ENCODE assay signal across 8 cellular contexts in genomic region chr2:54572636-54573531, GRCh38.
A peak's percentile ranks its signal among the peaks of the same experiment; 100 is the strongest.
DNase-seq lines count a peak whose midpoint lies in the region; ATAC-seq and TF ChIP-seq lines count a peak whose summit lies in the region.

No MANE protein-coding gene starts in this region.

- H3K9ac ChIP-seq in parathyroid adenoma, result no peak overlapping the region

- H3K36me3 Mint-ChIP-seq in T-helper 2 cell treated with Interferon-gamma antibody and Interleukin-4, amounts not matched to agents 5 μg/mL and 100 μg/mL, for 36 hours (ENCODE audit: low read depth), result peaks cover 31% of the 10 kb centered on the region

- H3K4me3 Mint-ChIP-seq in T-helper 2 cell treated with Interferon-gamma antibody and Interleukin-4, amounts not matched to agents 5 μg/mL and 100 μg/mL, for 36 hours, result peak overlapping the region; percentile 82

- H3K4me1 Mint-ChIP-seq in T-helper 2 cell treated with Interferon-gamma antibody and Interleukin-4, amounts not matched to agents 5 μg/mL and 100 μg/mL, for 36 hours (ENCODE audit: low read depth), result peaks cover 86% of the 10 kb centered on the region

- peaks cover 45% of the 10 kb centered on the region for H3K79me2 ChIP-seq in parathyroid adenoma

- DNase-seq in T-helper 2 cell treated with Interferon-gamma antibody and Interleukin-4, amounts not matched to agents 5 μg/mL and 100 μg/mL, for 36 hours (ENCODE audit: low spot score), result peak; percentile 77
- peak in 2 of 3 donors; percentile 25 to 50 for DNase-seq in effector memory CD4-positive, alpha-beta T cell
- DNase-seq in germinal center (ENCODE audit: low spot score) (no peak), cerebellum (ENCODE audit: low spot score) (no peak)

- peak overlapping the region; percentile 92 for H3K27ac Mint-ChIP-seq in T-helper 2 cell treated with Interferon-gamma antibody and Interleukin-4, amounts not matched to agents 5 μg/mL and 100 μg/mL, for 36 hours

- peak overlapping the region; percentile 32 for H3K4me2 ChIP-seq in parathyroid adenoma (ENCODE audit: low read length)

- peak; percentile 23 for TF ChIP-seq POLR2A in GM19099 (IDR thresholded peaks at IDR 0.05; ENCODE audit: extremely low read depth, insufficient read length, low read depth)

- H3K9me3 Mint-ChIP-seq in T-helper 2 cell treated with Interferon-gamma antibody and Interleukin-4, amounts not matched to agents 5 μg/mL and 100 μg/mL, for 36 hours, result no peaks in the 10 kb centered on the region

- H3K27me3 Mint-ChIP-seq in T-helper 2 cell treated with Interferon-gamma antibody and Interleukin-4, amounts not matched to agents 5 μg/mL and 100 μg/mL, for 36 hours (ENCODE audit: low read depth), result no peaks in the 10 kb centered on the region

- no peak overlapping the region for H2AFZ ChIP-seq in parathyroid adenoma

- peak overlapping the region; percentile 95 for H3K27ac ChIP-seq in effector memory CD4-positive, alpha-beta T cell (ENCODE audit: insufficient read depth, low read length, poor library complexity, severe bottlenecking)
- peak overlapping the region; percentile 64 for H3K27ac ChIP-seq in parathyroid adenoma

- no peaks in the 10 kb centered on the region for H3K27me3 ChIP-seq in effector memory CD4-positive, alpha-beta T cell (replicated peaks; ENCODE audit: control insufficient read depth, insufficient read depth, low read length, poor library complexity, severe bottlenecking)
- no peaks in the 10 kb centered on the region for H3K27me3 ChIP-seq in parathyroid adenoma (ENCODE audit: control insufficient read depth, insufficient read depth, low read length)

- no peaks in the 10 kb centered on the region for H3K36me3 ChIP-seq in effector memory CD4-positive, alpha-beta T cell (ENCODE audit: control insufficient read depth, insufficient read depth, low read length)
- no peaks in the 10 kb centered on the region for H3K36me3 ChIP-seq in parathyroid adenoma (ENCODE audit: control insufficient read depth, insufficient read depth, low read length)

- no peak for ATAC-seq in HG03108 (IDR thresholded peaks at IDR 0.05; ENCODE audit: unreplicated experiment)
- no peak for ATAC-seq in GM19035 (IDR thresholded peaks at IDR 0.05; ENCODE audit: unreplicated experiment)

- peak overlapping the region; percentile 42 for H3K4me3 ChIP-seq in effector memory CD4-positive, alpha-beta T cell (ENCODE audit: insufficient read depth, low read depth, low read length, poor library complexity, severe bottlenecking)
- peak overlapping the region; percentile 13 for H3K4me3 ChIP-seq in parathyroid adenoma (ENCODE audit: low read depth, low read length)

- H3K4me1 ChIP-seq in effector memory CD4-positive, alpha-beta T cell (ENCODE audit: control insufficient read depth, insufficient read depth, low read length, poor library complexity, severe bottlenecking), result peaks cover 90% of the 10 kb centered on the region
- peaks cover 80% of the 10 kb centered on the region for H3K4me1 ChIP-seq in parathyroid adenoma

- no peaks in the 10 kb centered on the region for H3K9me3 ChIP-seq in effector memory CD4-positive, alpha-beta T cell (ENCODE audit: control insufficient read depth, low read length)
- H3K9me3 ChIP-seq in parathyroid adenoma (ENCODE audit: control insufficient read depth, low read length), result no peaks in the 10 kb centered on the region

- TF ChIP-seq CTCF in parathyroid adenoma (IDR thresholded peaks at IDR 0.05), result no peak

Comparison
In these comparisons a context has a peak if more than half of its experiments do, and no peak if none do; other contexts are left out.
1. DNase-seq: peak in T-helper 2 cell treated with Interferon-gamma antibody and Interleukin-4, amounts not matched to agents 5 μg/mL and 100 μg/mL, for 36 hours (single experiment) and effector memory CD4-positive, alpha-beta T cell (2 of 3); none in germinal center (single experiment) and cerebellum (single experiment).